Comparison of ENCODE assay signal across 7 cellular contexts in genomic region chr13:78660130-78660857, GRCh38.
A peak's percentile ranks its signal among the peaks of the same experiment; 100 is the strongest.
DNase-seq lines count a peak whose midpoint lies in the region; ATAC-seq and TF ChIP-seq lines count a peak whose summit lies in the region.

No MANE protein-coding gene starts in this region.

- peak; percentile 28 for TF ChIP-seq POLR2A in GM19193 (IDR thresholded peaks at IDR 0.05; ENCODE audit: extremely low read depth, insufficient read depth, insufficient read length)

- H3K27ac ChIP-seq in muscle layer of duodenum (ENCODE audit: low read length): no peak overlapping the region

- H3K9me3 ChIP-seq in muscle layer of duodenum (ENCODE audit: control insufficient read depth in 1 of 2, low read length in 2 of 2): no peaks in the 10 kb centered on the region

- H3K36me3 ChIP-seq in muscle layer of duodenum (ENCODE audit: control insufficient read depth in 1 of 2, insufficient read depth in 2 of 2, low read length in 2 of 2): no peaks in the 10 kb centered on the region

- peak overlapping the region; percentile 92 to 96 for H3K4me3 ChIP-seq in muscle layer of duodenum (ENCODE audit: low read depth in 1 of 2, low read length in 2 of 2)

- ATAC-seq in GM21390 (IDR thresholded peaks at IDR 0.05; ENCODE audit: unreplicated experiment): no peak

- DNase-seq in NOMO-1 treated with DMSO at 0.1 percent for 48 hours (lab: John Stamatoyannopoulos, UW; ENCODE audit: unreplicated experiment) (peak; percentile 20), cerebellar cortex (ENCODE audit: low spot score) (peak; percentile 35), COLO668 (lab: John Stamatoyannopoulos, UW; ENCODE audit: unreplicated experiment) (no peak), OCI-M1 (lab: John Stamatoyannopoulos, UW) (no peak)

- no peaks in the 10 kb centered on the region for H3K27me3 ChIP-seq in muscle layer of duodenum (ENCODE audit: low read depth, low read length)

- peaks cover 10 to 16% of the 10 kb centered on the region in 2 donors for H3K4me1 ChIP-seq in muscle layer of duodenum (ENCODE audit: control insufficient read depth in 1 of 2, insufficient read depth in 2 of 2, low read length in 2 of 2)

Comparison
In these comparisons a context has a peak if more than half of its experiments do, and no peak if none do; other contexts are left out.
1. DNase-seq: peak in NOMO-1 treated with DMSO at 0.1 percent for 48 hours (single experiment) and cerebellar cortex (single experiment); none in COLO668 (single experiment) and OCI-M1 (single experiment).